In the genomic region with DNA sequence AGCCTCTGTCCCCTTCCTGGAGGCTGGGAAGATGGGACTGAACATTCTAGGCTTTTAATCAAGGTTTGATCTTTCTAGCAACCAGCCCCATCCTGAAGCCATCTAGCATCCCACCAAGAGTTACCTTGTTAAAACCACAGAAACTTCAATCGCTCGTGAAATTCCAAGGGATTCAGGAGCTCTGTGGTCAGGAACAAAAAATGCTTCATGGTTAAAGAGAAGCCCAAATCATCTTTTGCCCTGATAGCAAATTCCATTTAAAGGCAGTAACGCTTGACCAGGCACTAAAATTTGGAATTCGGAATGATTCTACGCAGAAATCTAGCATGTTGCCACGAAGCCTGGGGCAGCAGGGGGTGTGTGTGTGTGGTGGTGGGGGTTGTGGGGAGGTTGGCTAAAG, we compare ENCODE assay signal across 24 cellular contexts. TPM values are rescaled to one million over a fixed set of nuclear protein-coding genes. Genes with fewer than 3 reads are reported as not detected.
DNase-seq lines count a peak whose midpoint lies in the region; ATAC-seq, FAIRE-seq and TF ChIP-seq lines count a peak whose summit lies in the region.
"Had no signal": no experiment of that assay in that cellular context is flagged by ENCODE, and none has a peak within 500 bp of the region (broad histone marks: within the 10 kb centered on the region; RNA-seq: fewer than 3 reads in every experiment).

No MANE protein-coding gene starts in this region.

- H3K79me2 ChIP-seq in K562 (ENCODE audit: control insufficient read depth, insufficient read depth, low read length), result no peaks in the 10 kb centered on the region
- no peaks in the 10 kb centered on the region for H3K79me2 ChIP-seq in smooth muscle cell (ENCODE audit: low read depth)

- in situ Hi-C loops in K562 (cut with MboI), result loop anchor here (10.0 kb wide), 1 partner anchor 231 kb away; no protein-coding TSS in a partner anchor

- BruUV-seq in K562 (replicated peaks; lab: Mats Ljungman, UMichigan), result no TSS peak

- no peaks in the 10 kb centered on the region for H3K9me1 ChIP-seq in K562 (ENCODE audit: control insufficient read depth, insufficient read depth, low read length)

- no peak overlapping the region for H3K4me2 ChIP-seq in K562 (ENCODE audit: insufficient read depth, low read length)
- no peak overlapping the region for H3K4me2 ChIP-seq in smooth muscle cell
- H3K4me2 ChIP-seq: BLaER1 had no signal

- H2AFZ ChIP-seq in K562 (ENCODE audit: low read depth, low read length) (no peak overlapping the region), smooth muscle cell (ENCODE audit: low read depth) (no peak overlapping the region)

- TF ChIP-seq CTCF in K562 (IDR thresholded peaks at IDR 0.05 in 2 of 3, conservative IDR thresholded peaks at IDR 0.05 in 1 of 3; ENCODE audit: insufficient read depth in 2 of 3, low read depth in 1 of 3, low read length in 3 of 3), result no peak
- no peak for TF ChIP-seq CTCF in RWPE1 (conservative IDR thresholded peaks at IDR 0.05; ENCODE audit: low read depth)
- no peak for TF ChIP-seq CTCF in smooth muscle cell (IDR thresholded peaks at IDR 0.05; ENCODE audit: borderline replicate concordance, insufficient read depth, poor library complexity, severe bottlenecking)

- WGBS in K562 (ENCODE audit: insufficient coverage, low coverage, missing lambda C conversion rate), result 10% methylated on average over 6 of the region's 6 CpGs
- WGBS in smooth muscle cell (ENCODE audit: low lambda C conversion rate), result 50% methylated on average over 6 of the region's 6 CpGs

- TF ChIP-seq EP300 in K562 (IDR thresholded peaks at IDR 0.05; ENCODE audit: low read length), result no peak

- intact Hi-C loops in activated CD4-positive, alpha-beta T cell treated with anti-CD3 and anti-CD28 coated beads for 36 hours (cut with DNase I, micrococcal nuclease), result no loop called here
- intact Hi-C loops in K562 (cut with micrococcal nuclease), result loop anchor here (10.0 kb wide), 1 partner anchor 309 kb away; no protein-coding TSS in a partner anchor

- no peak overlapping the region for H3K27ac ChIP-seq in K562 (ENCODE audit: extremely low read depth, low read depth, low read length)
- no peak overlapping the region for H3K27ac ChIP-seq in RWPE1
- H3K27ac ChIP-seq in smooth muscle cell (ENCODE audit: low read depth), result no peak overlapping the region
- H3K27ac ChIP-seq: 22Rv1, BLaER1 had no signal

- H3K4me1 ChIP-seq in K562 (replicated peaks in 1 of 2; ENCODE audit: control insufficient read depth in 2 of 2, insufficient read depth in 2 of 2, low read length in 2 of 2), result no peaks in the 10 kb centered on the region
- no peaks in the 10 kb centered on the region for H3K4me1 ChIP-seq in smooth muscle cell (ENCODE audit: low read depth)
- H3K4me1 ChIP-seq: BLaER1 had no signal

- H3K9ac ChIP-seq in K562 (ENCODE audit: insufficient read depth in 1 of 2, low read depth in 2 of 2, low read length in 2 of 2), result no peak overlapping the region
- no peak overlapping the region for H3K9ac ChIP-seq in smooth muscle cell (ENCODE audit: low read depth)
- H3K9ac ChIP-seq: BLaER1 had no signal

- peaks cover 46% of the 10 kb centered on the region for H3K4me1 Mint-ChIP-seq in activated CD4-positive, alpha-beta T cell treated with anti-CD3 and anti-CD28 coated beads for 36 hours
- H3K4me1 Mint-ChIP-seq in naive thymus-derived CD8-positive, alpha-beta T cell, result peaks cover 10 to 71% (median 47%) of the 10 kb centered on the region in 4 donors

- H4K20me1 ChIP-seq in K562 (replicated peaks; ENCODE audit: control insufficient read depth, insufficient read depth, low read length) (no peaks in the 10 kb centered on the region), smooth muscle cell (ENCODE audit: low read depth) (no peaks in the 10 kb centered on the region)
- H4K20me1 ChIP-seq: BLaER1 had no signal

- no peak for TF ChIP-seq RAD21 in K562 (CRISPR knock-in tag; conservative IDR thresholded peaks at IDR 0.05 in 1 of 2, IDR thresholded peaks at IDR 0.05 in 1 of 2)

- H3K36me3 ChIP-seq in K562 (ENCODE audit: control insufficient read depth, insufficient read depth, low read length), result no peaks in the 10 kb centered on the region
- H3K36me3 ChIP-seq in smooth muscle cell (ENCODE audit: low read depth), result no peaks in the 10 kb centered on the region

- peaks cover 13% of the 10 kb centered on the region for H3K9me3 Mint-ChIP-seq in activated CD4-positive, alpha-beta T cell treated with anti-CD3 and anti-CD28 coated beads for 36 hours (ENCODE audit: low read depth)
- H3K9me3 Mint-ChIP-seq in naive thymus-derived CD8-positive, alpha-beta T cell, result peaks cover 0 to 22% (median 10%) of the 10 kb centered on the region in 9 donors

- H3K9me3 ChIP-seq in K562 (replicated peaks; ENCODE audit: control insufficient read depth, insufficient read depth, low read depth, low read length), result no peaks in the 10 kb centered on the region
- no peaks in the 10 kb centered on the region for H3K9me3 ChIP-seq in smooth muscle cell (replicated peaks; ENCODE audit: low read depth)

- CTCF ChIA-PET in activated CD4-positive, alpha-beta T cell treated with anti-CD3 and anti-CD28 coated beads for 36 hours (lab: Charles Lee), result interaction anchor here (0.6 to 1.5 kb wide), 4 partner anchors 9 to 92 kb away, joined by 3 to 4 read pairs (median 3); no protein-coding TSS in a partner anchor
- CTCF ChIA-PET in K562 (lab: Yijun Ruan, JAX; ENCODE audit: low intra/inter-chr PET ratio), result no interaction called here
- CTCF ChIA-PET in RWPE1 (lab: Yijun Ruan, JAX), result interaction anchor here (0.7 kb wide), 1 partner anchor 10 kb away, joined by 5 read pairs; no protein-coding TSS in a partner anchor

- FAIRE-seq in RCC 7860 (lab: Jason Lieb, UNC) (peak; percentile 44), K562 (lab: Jason Lieb, UNC) (no peak)
- FAIRE-seq: D721Med, H1 had no signal

- DNase-seq in activated CD4-positive, alpha-beta T cell treated with anti-CD3 and anti-CD28 coated beads for 36 hours, result no peak
- DNase-seq in activated CD4-positive, alpha-beta T cell treated with anti-CD3 and anti-CD28 coated beads, Interleukin-2, amount 50 U/mL, for 4 hours, result no peak
- peak; percentile 17 for DNase-seq in RCC 7860 (ENCODE audit: low spot score)
- DNase-seq in K562 (ENCODE audit: extremely low read depth in 1 of 4, low spot score in 3 of 4), result no peak
- DNase-seq in naive thymus-derived CD8-positive, alpha-beta T cell, result no peak
- no peak for DNase-seq in RWPE1 (ENCODE audit: low spot score)
- DNase-seq in activated CD4-positive, alpha-beta T cell treated with anti-CD3 and anti-CD28 coated beads for 48 hours, result no peak
- no peak for DNase-seq in smooth muscle cell (lab: John Stamatoyannopoulos, UW; ENCODE audit: unreplicated experiment)
- DNase-seq: ACHN; DMS53; GDM1; IMR-90; NCI-H1105; NCI-H146; NCI-H2029; NCI-H226; NCI-H524; NCI-H774; NK-92 treated with Interleukin-12 subunit alpha and Interleukin-12 subunit beta, amount 100 ng/mL, for 24 hours had no signal

- H3K36me3 Mint-ChIP-seq in activated CD4-positive, alpha-beta T cell treated with anti-CD3 and anti-CD28 coated beads for 36 hours (ENCODE audit: low read depth), result peaks cover 40% of the 10 kb centered on the region
- peaks cover 8 to 33% (median 31%) of the 10 kb centered on the region in 3 donors for H3K36me3 Mint-ChIP-seq in naive thymus-derived CD8-positive, alpha-beta T cell

- H3K4me3 ChIP-seq in K562 (no peak overlapping the region), smooth muscle cell (no peak overlapping the region)
- H3K4me3 ChIP-seq: BLaER1 had no signal

- no peak overlapping the region for H3K4me3 Mint-ChIP-seq in activated CD4-positive, alpha-beta T cell treated with anti-CD3 and anti-CD28 coated beads for 36 hours
- H3K4me3 Mint-ChIP-seq in naive thymus-derived CD8-positive, alpha-beta T cell, result peak overlapping the region in 1 of 10 donors; percentile 44

- H3F3A ChIP-seq in smooth muscle cell (ENCODE audit: low read depth), result no peaks in the 10 kb centered on the region

- POLR2A ChIA-PET in activated CD4-positive, alpha-beta T cell treated with anti-CD3 and anti-CD28 coated beads for 36 hours (lab: Charles Lee), result interaction anchor here (0.6 kb wide), 1 partner anchor 191 kb away, joined by 3 read pairs; no protein-coding TSS in a partner anchor
- POLR2A ChIA-PET in K562 (lab: Yijun Ruan, JAX), result interaction anchor here (0.7 kb wide), 1 partner anchor 529 kb away, joined by 4 read pairs; no protein-coding TSS in a partner anchor
- POLR2A ChIA-PET in naive thymus-derived CD8-positive, alpha-beta T cell (lab: Charles Lee), result interaction anchor here (1.6 kb wide), 1 partner anchor 94 kb away, joined by 3 read pairs; no protein-coding TSS in a partner anchor
- POLR2A ChIA-PET in RWPE1 (lab: Yijun Ruan, JAX; ENCODE audit: low non-redundant PET), result no interaction called here

- peaks cover 0 to 4% of the 10 kb centered on the region in 2 experiments; a peak in 1 of 5 replicates for H3K27me3 ChIP-seq in K562 (ENCODE audit: control insufficient read depth in 2 of 2, insufficient read depth in 2 of 2, low read length in 2 of 2)
- no peaks in the 10 kb centered on the region for H3K27me3 ChIP-seq in smooth muscle cell (ENCODE audit: low read depth)
- H3K27me3 ChIP-seq: BLaER1 had no signal

- ATAC-seq in activated CD4-positive, alpha-beta T cell treated with anti-CD3 and anti-CD28 coated beads for 36 hours, result no peak
- ATAC-seq in K562, result 0 out of 3 replicates have a peak, but pooled peaks have one; percentile 18
- peak in 1 of 2 donors; percentile 30 for ATAC-seq in naive thymus-derived CD8-positive, alpha-beta T cell
- ATAC-seq: HCT116 had no signal

- no peak for TF ChIP-seq POLR2A in K562 (conservative IDR thresholded peaks at IDR 0.05)

- H3K27me3 Mint-ChIP-seq in activated CD4-positive, alpha-beta T cell treated with anti-CD3 and anti-CD28 coated beads for 36 hours, result no peaks in the 10 kb centered on the region
- no peaks in the 10 kb centered on the region for H3K27me3 Mint-ChIP-seq in naive thymus-derived CD8-positive, alpha-beta T cell

- H3K27ac Mint-ChIP-seq in activated CD4-positive, alpha-beta T cell treated with anti-CD3 and anti-CD28 coated beads for 36 hours, result peak overlapping the region; percentile 51
- H3K27ac Mint-ChIP-seq in naive thymus-derived CD8-positive, alpha-beta T cell, result peak overlapping the region; percentile 7 to 91 (median 78)

RNA-seq across cellular contexts. Expression of a gene that starts 47.8 kb away (rescaled TPM):
- total RNA-seq in activated CD4-positive, alpha-beta T cell treated with anti-CD3 and anti-CD28 coated beads for 36 hours, result 10 to 100 TPM; 23.3 to 26.5 TPM
- 8.4 and 10.8 TPM in 2 replicates for total RNA-seq in K562 (2011; cell fraction: chromatin; rRNA removed; ENCODE audit: low replicate concordance)
- 6.1 and 7.5 TPM in 2 replicates for total RNA-seq in K562 (2011; cell fraction: nucleolus; rRNA removed)
- total RNA-seq in K562 (2011; cell fraction: nucleoplasm; rRNA removed), result 5.4 and 8.3 TPM in 2 replicates
- 34.3 and 39.1 TPM in 2 replicates for total RNA-seq in K562 (2014; rRNA removed)
- total RNA-seq in K562 (2014; rRNA removed; fragmentation: Illumina TruSeq; extraction: Trizol), result 31.7 and 42.2 TPM in 2 replicates
- total RNA-seq in K562 (2015; rRNA removed; fragmentation: Illumina TruSeq; extraction: Trizol), result 47.7 and 48.1 TPM in 2 replicates
- 20.8 and 22.3 TPM in 2 replicates for total RNA-seq in K562 (2021)
- 56.7 and 72.7 TPM in 2 replicates for polyA plus RNA-seq in K562 (2011; rRNA removed)
- polyA plus RNA-seq in K562 (2011; cell fraction: cytosol; rRNA removed), result 24.9 and 48.9 TPM in 2 replicates
- 9.4 and 11.0 TPM in 2 replicates for polyA plus RNA-seq in K562 (2011; cell fraction: nucleus; rRNA removed)
- polyA plus RNA-seq in K562 (2012), result 31.2 and 32.9 TPM in 2 replicates
- 52.1 and 57.5 TPM in 2 replicates for polyA plus RNA-seq in K562 (2014; fragmentation: Illumina TruSeq; extraction: Trizol)
- polyA plus RNA-seq in K562 (2014; fragmentation: Nextera tagmentation; extraction: Ambion mirVana), result 10 to 100 TPM; 23.0 to 31.7 TPM
- polyA plus RNA-seq in K562 (2014; rRNA removed), result 47.4 and 50.9 TPM in 2 replicates
- polyA minus RNA-seq in K562 (2011; rRNA and poly(A)+ RNA removed), result 62.8 and 69.4 TPM in 2 replicates
- 16.0 and 25.0 TPM in 2 replicates for polyA minus RNA-seq in K562 (2011; cell fraction: cytosol; rRNA and poly(A)+ RNA removed)
- 2.0 and 8.3 TPM in 2 replicates for polyA minus RNA-seq in K562 (2011; cell fraction: nucleus; rRNA and poly(A)+ RNA removed)
- 10 to 100 TPM; 17.8 to 19.4 TPM for total RNA-seq in naive thymus-derived CD8-positive, alpha-beta T cell
- polyA plus RNA-seq in naive thymus-derived CD8-positive, alpha-beta T cell, result 10 to 100 TPM; 57.2 to 87.7 (median 73.6) TPM
- total RNA-seq in smooth muscle cell, result 31.2 and 42.7 TPM in 2 replicates
- 34.8 and 39.5 TPM in 2 replicates for polyA plus RNA-seq in smooth muscle cell
